1 cellular context compared by ENCODE assay signal in the genomic region with DNA sequence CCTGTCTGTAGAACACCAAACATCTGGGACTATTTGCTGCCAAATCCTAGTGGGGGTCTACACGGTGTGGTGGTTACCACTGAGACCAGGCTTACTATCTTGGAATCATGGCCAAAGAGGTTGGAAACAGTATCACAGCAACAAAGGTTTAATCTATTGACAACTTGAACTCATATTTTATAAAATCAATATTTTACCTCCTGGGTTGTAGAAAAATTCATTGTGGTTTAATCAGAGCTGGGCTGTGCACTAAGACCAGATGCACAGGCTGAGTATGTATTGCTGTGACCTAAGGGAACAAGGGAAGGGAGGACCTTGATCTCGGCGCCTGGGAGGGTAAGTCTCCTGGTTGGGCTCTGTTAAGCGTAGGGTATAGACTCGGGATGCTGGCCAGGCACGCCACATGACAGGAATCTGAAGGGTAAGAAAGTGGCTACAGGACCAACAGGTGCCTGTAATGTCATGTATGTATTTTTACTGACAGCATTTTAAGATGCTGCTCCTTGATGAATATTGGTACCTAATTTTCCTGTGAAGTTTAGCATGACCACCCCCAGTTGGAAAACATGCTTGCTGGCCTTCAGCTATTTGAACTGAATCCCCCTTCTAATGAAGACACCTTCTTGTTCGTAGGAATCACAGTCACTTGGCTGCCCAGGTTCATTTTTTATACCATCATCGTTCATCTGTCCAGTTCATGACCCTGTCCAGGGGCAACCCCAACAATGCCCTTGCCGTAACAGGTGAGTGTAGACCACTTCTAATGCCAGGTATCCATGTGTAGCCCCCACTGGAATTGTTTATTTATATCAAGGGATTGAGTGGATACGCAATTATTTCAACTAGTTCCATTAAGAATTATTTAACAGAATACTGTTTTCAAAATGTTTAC.
TF ChIP-seq lines count a peak whose summit lies in the region.

No MANE protein-coding gene starts in this region.

TF ChIP-seq in SK-N-SH, 30 proteins besides CTCF, POLR2A, EP300 and RAD21:
- TF ChIP-seq POLR2AphosphoS5 (IDR thresholded peaks at IDR 0.05; ENCODE audit: low read depth, low read length) (peak; percentile 5), MEF2A (IDR thresholded peaks at IDR 0.05; ENCODE audit: borderline replicate concordance, low read depth) (no peak)
- TF ChIP-seq, protein P1, sequence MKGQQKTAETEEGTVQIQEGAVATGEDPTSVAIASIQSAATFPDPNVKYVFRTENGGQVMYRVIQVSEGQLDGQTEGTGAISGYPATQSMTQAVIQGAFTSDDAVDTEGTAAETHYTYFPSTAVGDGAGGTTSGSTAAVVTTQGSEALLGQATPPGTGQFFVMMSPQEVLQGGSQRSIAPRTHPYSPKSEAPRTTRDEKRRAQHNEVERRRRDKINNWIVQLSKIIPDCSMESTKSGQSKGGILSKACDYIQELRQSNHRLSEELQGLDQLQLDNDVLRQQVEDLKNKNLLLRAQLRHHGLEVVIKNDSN (IDR thresholded peaks at IDR 0.05; ENCODE audit: borderline replicate concordance, low read depth), result no peak
